In genomic region chr10:33542747-33543505, GRCh38 we compare ENCODE assay signal across 23 cellular contexts.
A peak's percentile ranks its signal among the peaks of the same experiment; 100 is the strongest.
DNase-seq lines count a peak whose midpoint lies in the region; ATAC-seq and TF ChIP-seq lines count a peak whose summit lies in the region.
"Had no signal": no experiment of that assay in that cellular context is flagged by ENCODE, and none has a peak within 500 bp of the region (broad histone marks: within the 10 kb centered on the region; RNA-seq: fewer than 3 reads in every experiment).

No MANE protein-coding gene starts in this region.

- H3K36me3 ChIP-seq in PC-3 (ENCODE audit: low read depth, low read length): no peaks in the 10 kb centered on the region
- H3K36me3 ChIP-seq: gastrocnemius medialis, tibial nerve had no signal

- intact Hi-C loops in PC-3 (cut with micrococcal nuclease): no loop called here

- TSS peak; percentile 76 for BruUV-seq in PC-3 (replicated peaks; lab: Mats Ljungman, UMichigan)

- H3K4me3 ChIP-seq in PC-3 (ENCODE audit: low read length): peak overlapping the region; percentile 0; the same call in 1 of the 2 replicates
- H3K4me3 ChIP-seq: gastrocnemius medialis, tibial nerve had no signal

- no peaks in the 10 kb centered on the region for H3K27me3 ChIP-seq in PC-3 (ENCODE audit: low read length)
- H3K27me3 ChIP-seq: gastrocnemius medialis, tibial nerve had no signal

- peaks cover 6% of the 10 kb centered on the region for H3F3A ChIP-seq in PC-3 (ENCODE audit: low read length, unreplicated experiment)

- CTCF ChIA-PET in PC-3 (lab: Charles Lee): no interaction called here

- peak overlapping the region; percentile 22 for H3K9ac ChIP-seq in PC-3 (ENCODE audit: low read length)
- H3K9ac ChIP-seq: KMS-11 had no signal

- ATAC-seq in PC-3 (peak; percentile 94), HG03442 (IDR thresholded peaks at IDR 0.05; ENCODE audit: unreplicated experiment) (no peak)
- ATAC-seq: activated CD4-positive, alpha-beta T cell treated with anti-CD3 and anti-CD28 coated beads for 36 hours; gastrocnemius medialis; left cardiac atrium; stimulated activated naive B cell treated with anti-CD40 and anti-IgM and Interleukin-4, amounts not matched to agents 10 μg/mL and 1 μg/mL and 100 μg/mL, for 72 hours had no signal

- H3K4me1 ChIP-seq in PC-3 (ENCODE audit: insufficient read depth, low read length): peaks cover 20% of the 10 kb centered on the region
- H3K4me1 ChIP-seq: gastrocnemius medialis, tibial nerve had no signal

- H4K20me1 ChIP-seq in PC-3 (ENCODE audit: low read length): no peaks in the 10 kb centered on the region

- H2AFZ ChIP-seq in PC-3 (ENCODE audit: low read length): peak overlapping the region; percentile 4; the same call in 1 of the 2 replicates

- DNase-seq in EL (peak; percentile 73), PC-3 (peak; percentile 96), dermis blood vessel endothelial cell (peak; percentile 25), lung microvascular endothelial cell (ENCODE audit: low read depth in 2 of 2) (peak; percentile 10 to 54), HPDE6-E6E7 (ENCODE audit: extremely low spot score) (no peak), CD1c-positive myeloid dendritic cell (ENCODE audit: extremely low spot score) (no peak), ureter (ENCODE audit: low spot score) (no peak)
- DNase-seq: activated CD4-positive, alpha-beta T cell treated with anti-CD3 and anti-CD28 coated beads for 36 hours; activated gamma-delta T cell; amniotic stem cell; effector memory CD4-positive, alpha-beta T cell; gastrocnemius medialis; left cardiac atrium; NCI-H1105 treated with DMSO at 0.1 percent for 48 hours; NCI-H2171 treated with DMSO at 0.1 percent for 48 hours; NCI-H774; OCI-M1; stimulated activated CD4-positive, alpha-beta T cell treated with anti-CD3 and anti-CD28 coated beads, Interleukin-15, amount 100 ng/mL, for 24 hours; stimulated activated naive B cell treated with anti-CD40 and anti-IgM and Interleukin-4, amounts not matched to agents 10 μg/mL and 1 μg/mL and 100 μg/mL, for 72 hours; T1000 had no signal

- no peaks in the 10 kb centered on the region for H3K79me2 ChIP-seq in PC-3 (ENCODE audit: low read length)

- H3K4me2 ChIP-seq in PC-3 (ENCODE audit: low read length): peak overlapping the region; percentile 11
- H3K4me2 ChIP-seq: KMS-11 had no signal

- POLR2A ChIA-PET in PC-3 (lab: Charles Lee; ENCODE audit: unreplicated experiment): no interaction called here

- H3K9me2 ChIP-seq in PC-3 (replicated peaks; ENCODE audit: low read length): no peaks in the 10 kb centered on the region

- H3K27ac ChIP-seq in PC-3 (ENCODE audit: low read length): peak overlapping the region; percentile 76
- H3K27ac ChIP-seq: gastrocnemius medialis, KMS-11, tibial nerve had no signal

- H3K9me3 ChIP-seq in PC-3 (ENCODE audit: low read length): peaks cover 8% of the 10 kb centered on the region
- H3K9me3 ChIP-seq: gastrocnemius medialis had no signal

- no peak for TF ChIP-seq CTCF in PC-3 (conservative IDR thresholded peaks at IDR 0.05; ENCODE audit: low read depth, low read length)

Comparison
In these comparisons a context has a peak if more than half of its experiments do, and no peak if none do; other contexts are left out.
1. DNase-seq: peak in EL (single experiment), PC-3 (single experiment), dermis blood vessel endothelial cell (single experiment) and lung microvascular endothelial cell (2 of 2); none in HPDE6-E6E7 (single experiment), CD1c-positive myeloid dendritic cell (single experiment) and ureter (single experiment).